ENCODE assay signal across 8 cellular contexts in the genomic region with DNA sequence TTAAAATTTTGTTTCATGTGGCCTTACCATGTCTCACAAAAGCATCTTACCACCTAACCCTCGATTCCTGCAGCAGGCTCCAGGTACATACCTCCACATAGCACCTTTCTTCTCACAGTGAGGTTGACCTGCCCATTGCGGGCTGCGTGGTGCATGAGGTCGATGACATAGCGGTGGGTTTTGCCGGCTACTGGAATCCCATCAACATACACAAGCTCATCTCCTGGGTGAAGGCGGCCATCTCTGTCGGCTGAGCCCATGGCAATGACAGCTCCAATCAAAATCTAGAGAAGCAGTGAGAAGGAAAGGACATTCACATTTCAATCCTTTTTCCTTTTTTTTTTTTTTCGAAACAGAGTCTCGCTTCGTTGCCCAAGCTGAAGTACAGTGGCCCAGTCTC.
"Had no signal": no experiment of that assay in that cellular context is flagged by ENCODE, and none has a peak within 500 bp of the region (broad histone marks: within the 10 kb centered on the region; RNA-seq: fewer than 3 reads in every experiment).

No MANE protein-coding gene starts in this region.

- H3K27ac ChIP-seq: GM23248 had no signal

- H3K9ac ChIP-seq: GM23248 had no signal

- H3K4me3 ChIP-seq: GM23248 had no signal

- H3K36me3 Mint-ChIP-seq: IgD-negative memory B cell had no signal

- H2AFZ ChIP-seq: GM23248 had no signal

- FAIRE-seq: H54, HTR-8/SVneo had no signal

- H3K27ac Mint-ChIP-seq: IgD-negative memory B cell had no signal

- H3K4me3 Mint-ChIP-seq: H9, IgD-negative memory B cell had no signal

- DNase-seq: GM23248, GOT3, H9, HCEC 1CT, KBM-7 had no signal

- H3K27me3 Mint-ChIP-seq: IgD-negative memory B cell had no signal

- H3K9me3 Mint-ChIP-seq: H9, IgD-negative memory B cell had no signal
